In the genomic region with DNA sequence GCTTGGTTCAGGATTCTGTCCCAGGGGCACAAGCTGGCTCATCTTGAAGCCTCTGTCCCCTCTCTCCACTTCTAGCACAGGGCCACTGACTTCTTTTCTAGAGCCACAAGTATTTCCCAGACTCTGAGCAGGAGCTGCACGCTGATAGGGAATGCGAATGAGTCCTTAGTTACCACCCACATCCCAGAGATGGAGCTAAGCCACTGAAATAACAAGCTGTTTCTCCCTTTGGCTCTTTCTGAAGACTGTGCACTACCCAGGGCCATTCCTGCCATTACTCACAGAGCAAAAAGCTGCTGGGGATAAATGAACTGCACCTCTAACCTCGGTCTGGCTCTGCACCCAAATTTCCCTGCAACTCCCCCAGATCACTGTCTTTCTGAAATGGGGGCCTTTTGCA, we compare ENCODE assay signal across 14 cellular contexts.
"Had no signal": no experiment of that assay in that cellular context is flagged by ENCODE, and none has a peak within 500 bp of the region (broad histone marks: within the 10 kb centered on the region; RNA-seq: fewer than 3 reads in every experiment).

No MANE protein-coding gene starts in this region.

- H3K4me3 Mint-ChIP-seq: activated CD4-positive, alpha-beta T cell treated with anti-CD3 and anti-CD28 coated beads, Interleukin-2, amount 10 ng/mL, durations not matched to agents 7 days and 5 days; activated naive CD4-positive, alpha-beta T cell treated with anti-CD3 and anti-CD28 coated beads, Interleukin-2, amount 10 ng/mL, durations not matched to agents 7 days and 5 days; activated T-helper 17 cell treated with anti-CD3 and anti-CD28 coated beads, Interleukin-2, amount 50 U/mL, for 72 hours; brain; natural killer cell treated with Interleukin-12 subunit alpha and Interleukin-12 subunit beta and Interleukin-15 and Interleukin-18, amount 100 ng/mL, for 72 hours; T-helper 1 cell treated with Interleukin-12 subunit alpha and Interleukin-12 subunit beta and Interleukin-4 antibody, amounts not matched to agents 30 μg/mL and 1 μg/mL, for 36 hours had no signal

- H3K36me3 Mint-ChIP-seq: activated naive CD4-positive, alpha-beta T cell treated with anti-CD3 and anti-CD28 coated beads, Interleukin-2, amount 10 ng/mL, durations not matched to agents 7 days and 5 days; brain; natural killer cell treated with Interleukin-12 subunit alpha and Interleukin-12 subunit beta and Interleukin-15 and Interleukin-18, amount 100 ng/mL, for 72 hours had no signal

- H3K9me3 Mint-ChIP-seq: activated CD4-positive, alpha-beta T cell treated with anti-CD3 and anti-CD28 coated beads, Interleukin-2, amount 10 ng/mL, durations not matched to agents 7 days and 5 days; activated naive CD4-positive, alpha-beta T cell treated with anti-CD3 and anti-CD28 coated beads, Interleukin-2, amount 10 ng/mL, durations not matched to agents 7 days and 5 days; activated T-helper 17 cell treated with anti-CD3 and anti-CD28 coated beads, Interleukin-2, amount 50 U/mL, for 72 hours; natural killer cell treated with Interleukin-12 subunit alpha and Interleukin-12 subunit beta and Interleukin-15 and Interleukin-18, amount 100 ng/mL, for 72 hours; T-helper 1 cell treated with Interleukin-12 subunit alpha and Interleukin-12 subunit beta and Interleukin-4 antibody, amounts not matched to agents 30 μg/mL and 1 μg/mL, for 36 hours had no signal

- H3K4me1 Mint-ChIP-seq: activated CD4-positive, alpha-beta T cell treated with anti-CD3 and anti-CD28 coated beads, Interleukin-2, amount 10 ng/mL, durations not matched to agents 7 days and 5 days; activated naive CD4-positive, alpha-beta T cell treated with anti-CD3 and anti-CD28 coated beads, Interleukin-2, amount 10 ng/mL, durations not matched to agents 7 days and 5 days; activated T-helper 17 cell treated with anti-CD3 and anti-CD28 coated beads, Interleukin-2, amount 50 U/mL, for 72 hours had no signal

- H3K27ac Mint-ChIP-seq: activated CD4-positive, alpha-beta T cell treated with anti-CD3 and anti-CD28 coated beads, Interleukin-2, amount 10 ng/mL, durations not matched to agents 7 days and 5 days; activated naive CD4-positive, alpha-beta T cell treated with anti-CD3 and anti-CD28 coated beads, Interleukin-2, amount 10 ng/mL, durations not matched to agents 7 days and 5 days; activated T-helper 17 cell treated with anti-CD3 and anti-CD28 coated beads, Interleukin-2, amount 50 U/mL, for 72 hours; brain; natural killer cell treated with Interleukin-12 subunit alpha and Interleukin-12 subunit beta and Interleukin-15 and Interleukin-18, amount 100 ng/mL, for 72 hours; progenitor cell of endocrine pancreas; T-helper 1 cell treated with Interleukin-12 subunit alpha and Interleukin-12 subunit beta and Interleukin-4 antibody, amounts not matched to agents 30 μg/mL and 1 μg/mL, for 36 hours had no signal

- ATAC-seq: activated T-helper 17 cell treated with anti-CD3 and anti-CD28 coated beads, Interleukin-2, amount 50 U/mL, for 72 hours; sciatic nerve had no signal

- H3K36me3 ChIP-seq: upper lobe of left lung had no signal

- H3K9me3 ChIP-seq: mucosa of descending colon, upper lobe of left lung had no signal

- H3K4me1 ChIP-seq: upper lobe of left lung had no signal

- H3K27me3 Mint-ChIP-seq: natural killer cell treated with Interleukin-12 subunit alpha and Interleukin-12 subunit beta and Interleukin-15 and Interleukin-18, amount 100 ng/mL, for 72 hours had no signal

- DNase-seq: activated CD4-positive, alpha-beta T cell treated with anti-CD3 and anti-CD28 coated beads, Interleukin-2, amount 10 ng/mL, durations not matched to agents 7 days and 5 days; activated CD8-positive, alpha-beta memory T cell treated with anti-CD3 and anti-CD28 coated beads for 24 hours; activated naive CD4-positive, alpha-beta T cell treated with anti-CD3 and anti-CD28 coated beads, Interleukin-2, amount 10 ng/mL, durations not matched to agents 7 days and 5 days; dermis blood vessel endothelial cell; stimulated activated naive CD4-positive, alpha-beta T cell; substantia nigra; upper lobe of left lung had no signal

- H3K27me3 ChIP-seq: upper lobe of left lung had no signal

- H3K27ac ChIP-seq: upper lobe of left lung had no signal

- H3K4me3 ChIP-seq: mucosa of descending colon, upper lobe of left lung had no signal
